Comparison of ENCODE assay signal across 13 cellular contexts in genomic region chr15:40454904-40455391, GRCh38. TPM values are rescaled to one million over a fixed set of nuclear protein-coding genes. Genes with fewer than 3 reads are reported as not detected.
A peak's percentile ranks its signal among the peaks of the same experiment; 100 is the strongest.
DNase-seq lines count a peak whose midpoint lies in the region; ATAC-seq, FAIRE-seq and TF ChIP-seq lines count a peak whose summit lies in the region.
"Had no signal": no experiment of that assay in that cellular context is flagged by ENCODE, and none has a peak within 500 bp of the region (broad histone marks: within the 10 kb centered on the region; RNA-seq: fewer than 3 reads in every experiment).

No MANE protein-coding gene starts in this region.

- TF ChIP-seq POLR2A in heart left ventricle (IDR thresholded peaks at IDR 0.05) (no peak), vagina (IDR thresholded peaks at IDR 0.05) (no peak)

- H3K27me3 Mint-ChIP-seq in HFFc6 (ENCODE audit: insufficient read depth): no peaks in the 10 kb centered on the region; the same call in 1 of the 2 replicates
- H3K27me3 Mint-ChIP-seq in activated naive CD4-positive, alpha-beta T cell treated with anti-CD3 and anti-CD28 coated beads, Interleukin-2, amount 50 U/mL, for 24 hours: no peaks in the 10 kb centered on the region

- peak overlapping the region; percentile 86 for H3K4me3 Mint-ChIP-seq in HFFc6
- peak overlapping the region; percentile 76 for H3K4me3 Mint-ChIP-seq in activated naive CD4-positive, alpha-beta T cell treated with anti-CD3 and anti-CD28 coated beads, Interleukin-2, amount 50 U/mL, for 24 hours

- peak overlapping the region; percentile 95 for H3K4me2 ChIP-seq in keratinocyte (ENCODE audit: control insufficient read depth, extremely low read depth, insufficient read depth, low read depth, low read length)

- peak overlapping the region; percentile 17 for H3K27ac ChIP-seq in keratinocyte (ENCODE audit: control insufficient read depth, insufficient read depth, low read length)
- no peak overlapping the region for H3K27ac ChIP-seq in heart left ventricle
- no peak overlapping the region for H3K27ac ChIP-seq in vagina
- H3K27ac ChIP-seq: skin epidermis, tibial artery had no signal

- H2AFZ ChIP-seq in keratinocyte (ENCODE audit: control insufficient read depth, low read length): no peak overlapping the region

- intact Hi-C loops in heart left ventricle (cut with DNase I) (loop anchor here in 1 of 10 donors (5.0 kb wide), 1 partner anchor 52 kb away; no protein-coding TSS in a partner anchor), vagina (cut with DNase I) (no loop called here)

- H3K4me1 ChIP-seq in keratinocyte (ENCODE audit: control insufficient read depth, extremely low read depth, insufficient read depth, low read length) (peaks cover 30% of the 10 kb centered on the region), heart left ventricle (peaks cover 4 to 66% (median 45%) of the 10 kb centered on the region in 12 donors), vagina (peaks cover 68% of the 10 kb centered on the region)

- H3K9me3 ChIP-seq in keratinocyte (ENCODE audit: control insufficient read depth, low read depth, low read length) (no peaks in the 10 kb centered on the region), heart left ventricle (no peaks in the 10 kb centered on the region), vagina (no peaks in the 10 kb centered on the region)
- H3K9me3 ChIP-seq: tibial artery had no signal

- peaks cover 45% of the 10 kb centered on the region for H3K4me1 Mint-ChIP-seq in HFFc6 (ENCODE audit: low read depth)
- peaks cover 81% of the 10 kb centered on the region for H3K4me1 Mint-ChIP-seq in activated naive CD4-positive, alpha-beta T cell treated with anti-CD3 and anti-CD28 coated beads, Interleukin-2, amount 50 U/mL, for 24 hours

- peak; percentile 48 for DNase-seq in AG08395 (ENCODE audit: low spot score)
- DNase-seq in HFFc6: peak; percentile 19
- no peak for DNase-seq in keratinocyte (ENCODE audit: low read depth, low spot score)
- DNase-seq in DMS53 (lab: John Stamatoyannopoulos, UW): no peak
- DNase-seq in heart left ventricle: no peak
- DNase-seq in vagina (ENCODE audit: extremely low spot score in 2 of 2): no peak
- DNase-seq: central memory CD4-positive, alpha-beta T cell; DMS79; tibial artery had no signal

- H3K27me3 ChIP-seq in keratinocyte (ENCODE audit: control insufficient read depth, extremely low read depth, insufficient read depth, low read length): no peaks in the 10 kb centered on the region
- H3K27me3 ChIP-seq in heart left ventricle: no peaks in the 10 kb centered on the region
- no peaks in the 10 kb centered on the region for H3K27me3 ChIP-seq in vagina
- H3K27me3 ChIP-seq: tibial artery had no signal

- peak overlapping the region in 2 of 3 experiments; percentile 41 to 42 for H3K4me3 ChIP-seq in keratinocyte (ENCODE audit: control insufficient read depth in 2 of 3, extremely low read depth in 1 of 3, insufficient read depth in 2 of 3, low read depth in 1 of 3, low read length in 3 of 3)
- H3K4me3 ChIP-seq in heart left ventricle: no peak overlapping the region
- H3K4me3 ChIP-seq in vagina: no peak overlapping the region
- H3K4me3 ChIP-seq: skin epidermis, tibial artery had no signal

- H3K36me3 ChIP-seq in keratinocyte (ENCODE audit: control insufficient read depth in 2 of 2, extremely low read depth in 1 of 2, insufficient read depth in 2 of 2, low read length in 2 of 2) (peaks cover 0 to 4% of the 10 kb centered on the region in 2 experiments), heart left ventricle (peaks cover 0 to 17% (median 15%) of the 10 kb centered on the region in 9 donors), vagina (peaks cover 0 to 15% of the 10 kb centered on the region in 2 donors)

- no peaks in the 10 kb centered on the region for H3K36me3 Mint-ChIP-seq in HFFc6 (ENCODE audit: low read depth)
- no peaks in the 10 kb centered on the region for H3K36me3 Mint-ChIP-seq in activated naive CD4-positive, alpha-beta T cell treated with anti-CD3 and anti-CD28 coated beads, Interleukin-2, amount 50 U/mL, for 24 hours

- H4K20me1 ChIP-seq in keratinocyte (ENCODE audit: control insufficient read depth, extremely low read depth, insufficient read depth, low read length): peaks cover 12% of the 10 kb centered on the region

- TF ChIP-seq CTCF in HFFc6 (IDR thresholded peaks at IDR 0.05): no peak
- TF ChIP-seq CTCF in keratinocyte (optimal IDR thresholded peaks at IDR 0.05 in 1 of 3, IDR thresholded peaks at IDR 0.05 in 1 of 3, conservative IDR thresholded peaks at IDR 0.05 in 1 of 3; ENCODE audit: extremely low read depth in 1 of 3, insufficient read depth in 2 of 3, low read length in 3 of 3): no peak
- no peak for TF ChIP-seq CTCF in heart left ventricle (IDR thresholded peaks at IDR 0.05)
- TF ChIP-seq CTCF in vagina (IDR thresholded peaks at IDR 0.05): no peak

- H3K9me3 Mint-ChIP-seq in HFFc6: no peaks in the 10 kb centered on the region
- H3K9me3 Mint-ChIP-seq in activated naive CD4-positive, alpha-beta T cell treated with anti-CD3 and anti-CD28 coated beads, Interleukin-2, amount 50 U/mL, for 24 hours: no peaks in the 10 kb centered on the region

- ATAC-seq in GM21717 (IDR thresholded peaks at IDR 0.05; ENCODE audit: unreplicated experiment) (no peak), heart left ventricle (no peak)

- H3K27ac Mint-ChIP-seq in HFFc6: peak overlapping the region; percentile 91
- H3K27ac Mint-ChIP-seq in activated naive CD4-positive, alpha-beta T cell treated with anti-CD3 and anti-CD28 coated beads, Interleukin-2, amount 50 U/mL, for 24 hours: peak overlapping the region; percentile 76

- H3K79me2 ChIP-seq in keratinocyte (ENCODE audit: control insufficient read depth, insufficient read depth, low read length): peaks cover 45% of the 10 kb centered on the region

- 63 to 81% (median 73%) methylated on average over 5 to 9 of the region's 9 CpGs for WGBS in heart left ventricle, 4 donors

- FAIRE-seq in keratinocyte (lab: Jason Lieb, UNC): peak; percentile 59
- FAIRE-seq: islet of Langerhans had no signal

- H3K9ac ChIP-seq in keratinocyte (ENCODE audit: control insufficient read depth, extremely low read depth, insufficient read depth, low read length): peak overlapping the region; percentile 41

- dilution Hi-C loops in keratinocyte (cut with MboI; ENCODE audit: extremely low pct_ligation_motif_present, low sequenced_read_pairs): no loop called here

- peaks cover 13% of the 10 kb centered on the region for H3K9me1 ChIP-seq in keratinocyte (ENCODE audit: control insufficient read depth, extremely low read depth, insufficient read depth, low read length)

RNA-seq across cellular contexts. Expression of gene BAHD1, which starts 14.2 kb away (rescaled TPM):
- 10 to 100 TPM; 12.7 to 14.4 (median 14.2) TPM for total RNA-seq in HFFc6 (2021; fragmentation: NEBNext Ultra II Directional; extraction: Animal tissue kit (Norgen Biotek cat#: 25700))
- 4.8 to 6.9 TPM (median 6.8 TPM) in 3 replicates for polyA plus RNA-seq in keratinocyte
- polyA plus RNA-seq in keratinocyte (2011; ENCODE audit: low read depth): 2.1 TPM
- 4.7 and 7.3 TPM in 2 replicates for polyA plus RNA-seq in keratinocyte (2011; cell fraction: cytosol; rRNA removed)
- polyA plus RNA-seq in keratinocyte (2011; cell fraction: nucleus; rRNA removed): 19.0 and 21.5 TPM in 2 replicates
- polyA plus RNA-seq in keratinocyte (2012; ENCODE audit: low replicate concordance): 11.5 and 11.9 TPM in 2 replicates
- polyA minus RNA-seq in keratinocyte: 7.7 to 18.9 TPM (median 7.7 TPM) in 3 replicates
- polyA minus RNA-seq in keratinocyte (2011; cell fraction: cytosol; rRNA and poly(A)+ RNA removed): 10.4 TPM
- 12.7 and 13.2 TPM in 2 replicates for polyA minus RNA-seq in keratinocyte (2011; cell fraction: nucleus; rRNA and poly(A)+ RNA removed)
- total RNA-seq in heart left ventricle: 10 to 100 TPM; 12.8 to 28.4 (median 16.1) TPM
- polyA plus RNA-seq in heart left ventricle: 10 to 100 TPM in 1 of 2 donors, 1 to 10 TPM in 1; 7.8 to 17.3 TPM
- total RNA-seq in vagina: 9.6 TPM

RNA-seq across cellular contexts. Expression of gene CHST14, which starts 15.8 kb away (rescaled TPM):
- total RNA-seq in HFFc6 (2021; fragmentation: NEBNext Ultra II Directional; extraction: Animal tissue kit (Norgen Biotek cat#: 25700)): 10 to 100 TPM; 26.3 to 32.5 (median 28.4) TPM
- polyA plus RNA-seq in keratinocyte: 1.1 to 4.4 TPM (median 1.5 TPM) in 3 replicates
- 1.1 TPM for polyA plus RNA-seq in keratinocyte (2011; ENCODE audit: low read depth)
- polyA plus RNA-seq in keratinocyte (2011; cell fraction: cytosol; rRNA removed): 0.88 and 0.91 TPM in 2 replicates
- polyA plus RNA-seq in keratinocyte (2011; cell fraction: nucleus; rRNA removed): 3.9 and 4.0 TPM in 2 replicates
- polyA plus RNA-seq in keratinocyte (2012; ENCODE audit: low replicate concordance): 2.2 and 4.2 TPM in 2 replicates
- polyA minus RNA-seq in keratinocyte: 1.2 to 3.6 TPM (median 1.5 TPM) in 3 replicates
- polyA minus RNA-seq in keratinocyte (2011; cell fraction: cytosol; rRNA and poly(A)+ RNA removed): 1.7 TPM
- polyA minus RNA-seq in keratinocyte (2011; cell fraction: nucleus; rRNA and poly(A)+ RNA removed): 1.9 TPM in 2 replicates
- total RNA-seq in heart left ventricle: 10 to 100 TPM in 3 of 9 donors, 1 to 10 TPM in 6; 6.4 to 10.8 (median 8.6) TPM
- 1 to 10 TPM; 6.0 to 6.2 TPM for polyA plus RNA-seq in heart left ventricle
- 8.6 TPM for total RNA-seq in vagina

RNA-seq across cellular contexts. Expression of gene IVD, which starts 49.4 kb away (rescaled TPM):
- total RNA-seq in HFFc6 (2021; fragmentation: NEBNext Ultra II Directional; extraction: Animal tissue kit (Norgen Biotek cat#: 25700)): 10 to 100 TPM; 48.5 to 69.9 (median 50.4) TPM
- polyA plus RNA-seq in keratinocyte: 13.0 to 18.1 TPM (median 14.2 TPM) in 3 replicates
- polyA plus RNA-seq in keratinocyte (2011; ENCODE audit: low read depth): 1.3 TPM
- 8.5 and 9.2 TPM in 2 replicates for polyA plus RNA-seq in keratinocyte (2011; cell fraction: cytosol; rRNA removed)
- polyA plus RNA-seq in keratinocyte (2011; cell fraction: nucleus; rRNA removed): 22.2 and 24.6 TPM in 2 replicates
- 2.2 and 11.4 TPM in 2 replicates for polyA plus RNA-seq in keratinocyte (2012; ENCODE audit: low replicate concordance)
- polyA minus RNA-seq in keratinocyte: 13.9 to 17.1 TPM (median 15.0 TPM) in 3 replicates
- polyA minus RNA-seq in keratinocyte (2011; cell fraction: cytosol; rRNA and poly(A)+ RNA removed): 13.2 TPM
- 11.8 and 20.4 TPM in 2 replicates for polyA minus RNA-seq in keratinocyte (2011; cell fraction: nucleus; rRNA and poly(A)+ RNA removed)
- 100 to 1,000 TPM in 4 of 9 donors, 10 to 100 TPM in 5; 72.1 to 130 (median 99.8) TPM for total RNA-seq in heart left ventricle
- polyA plus RNA-seq in heart left ventricle: 10 to 100 TPM; 52.9 to 56.2 TPM
- total RNA-seq in vagina: 30.4 TPM

Comparison
In these comparisons a context has a peak if more than half of its experiments do, and no peak if none do; other contexts are left out.
1. DNase-seq: peak in AG08395 (single experiment) and HFFc6 (single experiment); none in keratinocyte (single experiment), DMS53 (single experiment), heart left ventricle (0 of 5) and vagina (0 of 2).
2. H3K4me3 ChIP-seq: peak in keratinocyte (2 of 3); none in heart left ventricle (0 of 12) and vagina (0 of 2).